ENCODE assay signal across 28 cellular contexts in genomic region chr3:194865081-194865480, GRCh38.
A peak's percentile ranks its signal among the peaks of the same experiment; 100 is the strongest.
DNase-seq lines count a peak whose midpoint lies in the region; ATAC-seq, FAIRE-seq and TF ChIP-seq lines count a peak whose summit lies in the region.
"Had no signal": no experiment of that assay in that cellular context is flagged by ENCODE, and none has a peak within 500 bp of the region (broad histone marks: within the 10 kb centered on the region; RNA-seq: fewer than 3 reads in every experiment).

No MANE protein-coding gene starts in this region.

- dilution Hi-C loops in keratinocyte (cut with MboI; ENCODE audit: extremely low pct_ligation_motif_present, low sequenced_read_pairs), result no loop called here

- H3K4me2 ChIP-seq in keratinocyte (ENCODE audit: control insufficient read depth, extremely low read depth, insufficient read depth, low read depth, low read length), result no peak overlapping the region
- H3K4me2 ChIP-seq: GM23338, KMS-11 had no signal

- peaks cover 0 to 43% (median 22%) of the 10 kb centered on the region in 12 donors for H3K4me1 ChIP-seq in heart left ventricle
- H3K4me1 ChIP-seq in keratinocyte (ENCODE audit: control insufficient read depth, extremely low read depth, insufficient read depth, low read length), result peaks cover 4% of the 10 kb centered on the region
- peaks cover 17% of the 10 kb centered on the region for H3K4me1 ChIP-seq in upper lobe of right lung
- H3K4me1 ChIP-seq: BE2C, SJCRH30 had no signal

- no peaks in the 10 kb centered on the region for H3K27me3 ChIP-seq in heart left ventricle
- H3K27me3 ChIP-seq in keratinocyte (ENCODE audit: control insufficient read depth, extremely low read depth, insufficient read depth, low read length), result peaks cover 8% of the 10 kb centered on the region
- no peaks in the 10 kb centered on the region for H3K27me3 ChIP-seq in upper lobe of right lung
- H3K27me3 ChIP-seq: BE2C, SJCRH30 had no signal

- H3K27ac ChIP-seq in heart left ventricle (peak overlapping the region in 8 of 12 donors; percentile 5 to 61 (median 35)), keratinocyte (ENCODE audit: control insufficient read depth, insufficient read depth, low read length) (no peak overlapping the region), upper lobe of right lung (peak overlapping the region; percentile 30)
- H3K27ac ChIP-seq: KMS-11, SJCRH30 had no signal

- no peaks in the 10 kb centered on the region for H3K36me3 Mint-ChIP-seq in endothelial cell (ENCODE audit: low read depth, unreplicated experiment)

- peaks cover 47% of the 10 kb centered on the region for H3K4me1 Mint-ChIP-seq in endothelial cell (ENCODE audit: unreplicated experiment)

- no peaks in the 10 kb centered on the region for H3K79me2 ChIP-seq in keratinocyte (ENCODE audit: control insufficient read depth, insufficient read depth, low read length)

- peak; percentile 41 for FAIRE-seq in keratinocyte (lab: Jason Lieb, UNC)
- FAIRE-seq: GM18507 had no signal

- WGBS in heart left ventricle, 4 donors, result 38 to 48% (median 43%) methylated on average over 3 of the region's 3 CpGs

- intact Hi-C loops in heart left ventricle (cut with DNase I), result loop anchor here in 7 of 10 donors (5.0 to 10.0 kb wide), 5 partner anchors 67 to 240 kb away; partner anchors contain the start of gene FAM43A (in 5 of the 7)
- intact Hi-C loops in left cardiac atrium (cut with DNase I), result no loop called here
- intact Hi-C loops in upper lobe of right lung (cut with DNase I), result no loop called here

- no peaks in the 10 kb centered on the region for H3K9me3 Mint-ChIP-seq in endothelial cell (ENCODE audit: unreplicated experiment)
- H3K9me3 Mint-ChIP-seq: GM23338 had no signal

- ATAC-seq in heart left ventricle (no peak), left cardiac atrium (no peak), upper lobe of right lung (no peak), GM21423 (IDR thresholded peaks at IDR 0.05; ENCODE audit: unreplicated experiment) (no peak)
- ATAC-seq: GM23338, PC-3, SK-N-SH treated with all-trans-retinoic acid at 6 μM for 48 hours had no signal

- TF ChIP-seq POLR2A in heart left ventricle (IDR thresholded peaks at IDR 0.05), result no peak

- H3K36me3 ChIP-seq in heart left ventricle (no peaks in the 10 kb centered on the region), keratinocyte (ENCODE audit: control insufficient read depth in 2 of 2, extremely low read depth in 1 of 2, insufficient read depth in 2 of 2, low read length in 2 of 2) (no peaks in the 10 kb centered on the region), upper lobe of right lung (no peaks in the 10 kb centered on the region)
- H3K36me3 ChIP-seq: BE2C, SJCRH30 had no signal

- peaks cover 0 to 7% (median 0%) of the 10 kb centered on the region in 12 donors for H3K9me3 ChIP-seq in heart left ventricle
- no peaks in the 10 kb centered on the region for H3K9me3 ChIP-seq in keratinocyte (ENCODE audit: control insufficient read depth, low read depth, low read length)
- no peaks in the 10 kb centered on the region for H3K9me3 ChIP-seq in upper lobe of right lung
- H3K9me3 ChIP-seq: BE2C, SJCRH30 had no signal

- H3K9me1 ChIP-seq in keratinocyte (ENCODE audit: control insufficient read depth, extremely low read depth, insufficient read depth, low read length), result no peaks in the 10 kb centered on the region

- peaks cover 4% of the 10 kb centered on the region for H3K27me3 Mint-ChIP-seq in endothelial cell (ENCODE audit: unreplicated experiment)

- H3K4me3 ChIP-seq in heart left ventricle (no peak overlapping the region), keratinocyte (ENCODE audit: control insufficient read depth in 2 of 3, extremely low read depth in 1 of 3, insufficient read depth in 2 of 3, low read depth in 1 of 3, low read length in 3 of 3) (no peak overlapping the region), upper lobe of right lung (no peak overlapping the region)
- H3K4me3 ChIP-seq: GM23338, SJCRH30 had no signal

- no peak overlapping the region for H3K9ac ChIP-seq in keratinocyte (ENCODE audit: control insufficient read depth, extremely low read depth, insufficient read depth, low read length)
- H3K9ac ChIP-seq: KMS-11 had no signal

- no peak overlapping the region for H3K4me3 Mint-ChIP-seq in endothelial cell (ENCODE audit: unreplicated experiment)
- H3K4me3 Mint-ChIP-seq: GM23338, H9, IgD-negative memory B cell had no signal

- DNase-seq in heart left ventricle (no peak), left cardiac atrium (no peak), endothelial cell (ENCODE audit: low spot score) (no peak), keratinocyte (ENCODE audit: low read depth, low spot score) (no peak), upper lobe of right lung (no peak), NCI-H226 (no peak), middle frontal gyrus (ENCODE audit: extremely low spot score, low spot score) (no peak)
- DNase-seq: 8988T, ACHN, BE2C, Calu3, DND-41, H9, NCI-H1048, NCI-H1417, NCI-H1694 treated with DMSO at 0.1 percent for 48 hours, NCI-H2081 treated with DMSO at 0.1 percent for 48 hours, NCI-H2171, NCI-H345, NCI-H510A treated with DMSO at 0.1 percent for 48 hours, PC-3, SJCRH30 had no signal

- no peaks in the 10 kb centered on the region for H4K20me1 ChIP-seq in keratinocyte (ENCODE audit: control insufficient read depth, extremely low read depth, insufficient read depth, low read length)

- H2AFZ ChIP-seq in keratinocyte (ENCODE audit: control insufficient read depth, low read length), result no peak overlapping the region
- H2AFZ ChIP-seq: GM23338 had no signal

- TF ChIP-seq CTCF in heart left ventricle (IDR thresholded peaks at IDR 0.05), result no peak
- no peak for TF ChIP-seq CTCF in endothelial cell (IDR thresholded peaks at IDR 0.05; ENCODE audit: unreplicated experiment)
- TF ChIP-seq CTCF in keratinocyte (optimal IDR thresholded peaks at IDR 0.05 in 1 of 3, IDR thresholded peaks at IDR 0.05 in 1 of 3, conservative IDR thresholded peaks at IDR 0.05 in 1 of 3; ENCODE audit: extremely low read depth in 1 of 3, insufficient read depth in 2 of 3, low read length in 3 of 3), result no peak
- no peak for TF ChIP-seq CTCF in upper lobe of right lung (IDR thresholded peaks at IDR 0.05)

- peak overlapping the region; percentile 51 for H3K27ac Mint-ChIP-seq in endothelial cell (ENCODE audit: unreplicated experiment)
- H3K27ac Mint-ChIP-seq: GM23338, H9, IgD-negative memory B cell had no signal

Comparison
In these comparisons a context has a peak if more than half of its experiments do, and no peak if none do; other contexts are left out.
1. intact Hi-C loops: an anchor here in heart left ventricle (5.0 to 10.0 kb wide); none called in left cardiac atrium and upper lobe of right lung.